13 cellular contexts compared by ENCODE assay signal in genomic region chr18:13893418-13893760, GRCh38. TPM values are rescaled to one million over a fixed set of nuclear protein-coding genes. Genes with fewer than 3 reads are reported as not detected.
A peak's percentile ranks its signal among the peaks of the same experiment; 100 is the strongest.
DNase-seq lines count a peak whose midpoint lies in the region; ATAC-seq lines count a peak whose summit lies in the region.
"Had no signal": no experiment of that assay in that cellular context is flagged by ENCODE, and none has a peak within 500 bp of the region (broad histone marks: within the 10 kb centered on the region; RNA-seq: fewer than 3 reads in every experiment).

No MANE protein-coding gene starts in this region.

- no peak overlapping the region for H3K9ac ChIP-seq in BLaER1
- H3K9ac ChIP-seq: parathyroid adenoma had no signal

- H3K9me3 ChIP-seq in BLaER1 (no peaks in the 10 kb centered on the region), HAP-1 (no peaks in the 10 kb centered on the region), T-helper 17 cell (ENCODE audit: control insufficient read depth, low read length, poor library complexity, severe bottlenecking) (no peaks in the 10 kb centered on the region)

- no peak overlapping the region for H3K4me3 Mint-ChIP-seq in T-helper 17 cell
- H3K4me3 Mint-ChIP-seq: T-helper 1 cell treated with Interleukin-12 subunit alpha and Interleukin-12 subunit beta and Interleukin-4 antibody, amounts not matched to agents 30 μg/mL and 1 μg/mL, for 36 hours had no signal

- no peaks in the 10 kb centered on the region for H4K20me1 ChIP-seq in BLaER1

- H3K27ac Mint-ChIP-seq in T-helper 17 cell: no peak overlapping the region
- H3K27ac Mint-ChIP-seq: activated T-helper 2 cell treated with anti-CD3 and anti-CD28 coated beads, Interferon-gamma antibody, Interleukin-2, Interleukin-4, amounts not matched to agents 10 μg/mL and 5 μg/mL and 100 μg/mL, durations not matched to agents 14 hours and 24 hours and 36 hours; T-helper 1 cell treated with Interleukin-12 subunit alpha and Interleukin-12 subunit beta and Interleukin-4 antibody, amounts not matched to agents 30 μg/mL and 1 μg/mL, for 36 hours had no signal

- H3K4me1 Mint-ChIP-seq in T-helper 17 cell: no peaks in the 10 kb centered on the region

- H3K27ac ChIP-seq in BLaER1: no peak overlapping the region
- H3K27ac ChIP-seq: parathyroid adenoma had no signal

- H3K4me1 ChIP-seq in BLaER1: peaks cover 25% of the 10 kb centered on the region
- no peaks in the 10 kb centered on the region for H3K4me1 ChIP-seq in HAP-1
- H3K4me1 ChIP-seq: parathyroid adenoma had no signal

- H3K36me3 ChIP-seq in BLaER1 (no peaks in the 10 kb centered on the region), HAP-1 (replicated peaks) (no peaks in the 10 kb centered on the region)

- H3K4me3 ChIP-seq in BLaER1: no peak overlapping the region
- H3K4me3 ChIP-seq in HAP-1: no peak overlapping the region

- ATAC-seq in GM19035 (IDR thresholded peaks at IDR 0.05; ENCODE audit: unreplicated experiment): peak; percentile 99
- peak; percentile 99 for ATAC-seq in HG02763 (IDR thresholded peaks at IDR 0.05; ENCODE audit: unreplicated experiment)
- peak; percentile 96 for ATAC-seq in HG03575 (IDR thresholded peaks at IDR 0.05; ENCODE audit: extremely low read depth, insufficient number of reproducible peaks, low FRiP score, unreplicated experiment)
- no peak for ATAC-seq in T-helper 17 cell

- H3K4me2 ChIP-seq in BLaER1: peak overlapping the region; percentile 27

- H3K27me3 ChIP-seq in BLaER1: no peaks in the 10 kb centered on the region
- no peaks in the 10 kb centered on the region for H3K27me3 ChIP-seq in HAP-1 (ENCODE audit: low read depth)

- no peak for DNase-seq in HAP-1 (ENCODE audit: low spot score in 2 of 2)
- DNase-seq in T-helper 17 cell: no peak
- no peak for DNase-seq in islet precursor cell
- DNase-seq in SHP77 treated with DMSO at 0.1 percent for 48 hours (lab: John Stamatoyannopoulos, UW): no peak
- DNase-seq: effector memory CD4-positive, alpha-beta T cell; NCI-H1105 treated with DMSO at 0.1 percent for 48 hours had no signal

- no peaks in the 10 kb centered on the region for H3K36me3 Mint-ChIP-seq in T-helper 17 cell (ENCODE audit: low read depth)

- peaks cover 66% of the 10 kb centered on the region for H3K27me3 Mint-ChIP-seq in T-helper 17 cell

- in situ Hi-C loops in HAP-1 (cut with MboI; ENCODE audit: low sequenced_read_pairs): no loop called here

RNA-seq across cellular contexts. Expression of gene MC2R, which starts 21.9 kb away (rescaled TPM):
- total RNA-seq in T-helper 17 cell: not detected
- total RNA-seq: activated T-helper 2 cell treated with anti-CD3 and anti-CD28 coated beads, Interferon-gamma antibody, Interleukin-2, Interleukin-4, amounts not matched to agents 10 μg/mL and 5 μg/mL and 100 μg/mL, durations not matched to agents 14 hours and 24 hours and 36 hours had no signal
